21 cellular contexts compared by ENCODE assay signal in the genomic region with DNA sequence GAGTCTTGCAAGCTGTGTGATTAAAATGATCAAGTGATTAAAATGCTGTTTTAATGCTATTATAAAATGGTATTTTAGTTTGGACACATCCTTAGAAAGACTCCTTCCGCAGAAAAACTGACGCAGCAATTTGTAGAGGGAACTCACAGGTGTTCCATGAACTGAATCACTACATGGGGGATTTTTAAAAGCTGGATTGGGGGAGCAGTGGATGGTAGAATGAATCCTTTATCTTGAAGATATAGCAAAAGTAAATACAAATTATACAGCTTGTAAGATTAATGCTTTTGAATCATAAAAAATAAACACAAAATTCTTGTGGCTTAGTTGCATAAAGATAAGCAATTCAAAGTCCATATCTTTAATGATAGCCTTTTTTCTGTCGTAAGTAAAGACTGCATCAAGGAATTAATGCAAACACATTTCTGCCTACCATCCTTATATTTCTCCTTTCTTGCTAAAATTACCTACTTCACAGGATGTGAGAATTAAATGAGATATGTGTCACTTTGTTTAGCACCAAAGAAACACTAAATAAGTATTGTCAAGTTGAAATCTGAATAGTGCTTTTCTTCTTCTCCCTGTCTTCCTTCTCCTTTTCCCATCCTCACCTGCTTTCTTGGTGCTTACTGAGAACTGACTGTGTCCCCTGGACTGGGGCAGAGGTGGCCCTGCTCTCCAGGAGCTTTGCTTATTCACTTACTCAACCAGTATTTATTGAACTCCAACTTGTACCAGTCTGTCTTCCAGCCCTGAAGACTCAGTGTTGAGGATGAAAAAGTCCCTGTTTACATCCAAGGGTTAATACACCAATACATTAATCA.
DNase-seq lines count a peak whose midpoint lies in the region; ATAC-seq and TF ChIP-seq lines count a peak whose summit lies in the region.
"Had no signal": no experiment of that assay in that cellular context is flagged by ENCODE, and none has a peak within 500 bp of the region (broad histone marks: within the 10 kb centered on the region; RNA-seq: fewer than 3 reads in every experiment).

No MANE protein-coding gene starts in this region.

- TF ChIP-seq CTCF in NB4 (IDR thresholded peaks at IDR 0.05; ENCODE audit: low read depth, low read length) (no peak), smooth muscle cell (IDR thresholded peaks at IDR 0.05; ENCODE audit: borderline replicate concordance, insufficient read depth, poor library complexity, severe bottlenecking) (no peak)

- H3F3A ChIP-seq in smooth muscle cell (ENCODE audit: low read depth): peaks cover 11% of the 10 kb centered on the region

- H3K9me3 ChIP-seq in smooth muscle cell (replicated peaks; ENCODE audit: low read depth): no peaks in the 10 kb centered on the region
- H3K9me3 ChIP-seq: adrenal gland had no signal

- no peaks in the 10 kb centered on the region for H3K79me2 ChIP-seq in smooth muscle cell (ENCODE audit: low read depth)

- H4K20me1 ChIP-seq in smooth muscle cell (ENCODE audit: low read depth): no peaks in the 10 kb centered on the region

- H3K27me3 ChIP-seq in smooth muscle cell (ENCODE audit: low read depth): no peaks in the 10 kb centered on the region
- H3K27me3 ChIP-seq: adrenal gland had no signal

- H3K4me1 ChIP-seq in smooth muscle cell (ENCODE audit: low read depth): peaks cover 15% of the 10 kb centered on the region
- H3K4me1 ChIP-seq: adrenal gland had no signal

- H3K9ac ChIP-seq in smooth muscle cell (ENCODE audit: low read depth): no peak overlapping the region

- no peaks in the 10 kb centered on the region for H3K9me3 Mint-ChIP-seq in central memory CD8-positive, alpha-beta T cell
- H3K9me3 Mint-ChIP-seq: activated T-cell treated with anti-CD3 and anti-CD28 coated beads, Interleukin-2, amount 50 U/mL, for 24 hours; dendritic cell treated with granulocyte-macrophage colony-stimulating factor and Interleukin-4, amounts not matched to agents 40 ng/mL and 50 ng/mL, for 4 days; stimulated activated naive CD8-positive, alpha-beta T cell treated with anti-CD3 and anti-CD28 coated beads, Interleukin-15, Interleukin-2, amounts not matched to agents 100 ng/mL and 50 ng/mL, for 24 hours had no signal

- no peak for TF ChIP-seq POLR2A in NB4 (IDR thresholded peaks at IDR 0.05; ENCODE audit: extremely low read depth, insufficient read length)

- peak overlapping the region; percentile 61 for H3K4me2 ChIP-seq in smooth muscle cell

- no peak overlapping the region for H3K27ac Mint-ChIP-seq in central memory CD8-positive, alpha-beta T cell (ENCODE audit: low read depth)
- H3K27ac Mint-ChIP-seq: activated CD4-positive, alpha-beta T cell treated with anti-CD3 and anti-CD28 coated beads for 36 hours; activated T-cell treated with anti-CD3 and anti-CD28 coated beads, Interleukin-2, amount 50 U/mL, for 24 hours; stimulated activated naive CD8-positive, alpha-beta T cell treated with anti-CD3 and anti-CD28 coated beads, Interleukin-15, Interleukin-2, amounts not matched to agents 100 ng/mL and 50 ng/mL, for 24 hours; T-helper 17 cell had no signal

- WGBS in smooth muscle cell (ENCODE audit: low lambda C conversion rate): 40% methylated on average over 3 of the region's 3 CpGs

- H3K27ac ChIP-seq in smooth muscle cell (ENCODE audit: low read depth): peak overlapping the region; percentile 28
- H3K27ac ChIP-seq: 22Rv1, adrenal gland, RWPE1 had no signal

- DNase-seq in SIG-M5 treated with dmso at 0.1 percent for 504 hours (lab: John Stamatoyannopoulos, UW; ENCODE audit: unreplicated experiment) (peak; percentile 84), SIG-M5 (lab: John Stamatoyannopoulos, UW) (no peak), NB4 (ENCODE audit: low read depth) (no peak), smooth muscle cell (lab: John Stamatoyannopoulos, UW; ENCODE audit: unreplicated experiment) (no peak), left lobe of liver (ENCODE audit: low spot score) (no peak)
- no peak for DNase-seq in central memory CD8-positive, alpha-beta T cell (ENCODE audit: low spot score in 2 of 2)
- no peak for DNase-seq in activated CD8-positive, alpha-beta memory T cell treated with anti-CD3 and anti-CD28 coated beads for 24 hours
- DNase-seq: activated CD4-positive, alpha-beta T cell treated with anti-CD3 and anti-CD28 coated beads for 36 hours; activated T-cell treated with anti-CD3 and anti-CD28 coated beads, Interleukin-2, amount 50 U/mL, for 24 hours; NCI-H1930; NCI-H526 treated with DMSO at 0.1 percent for 48 hours; stimulated activated CD4-positive, alpha-beta T cell treated with anti-CD3 and anti-CD28 coated beads, Interleukin-12 subunit alpha, Interleukin-12 subunit beta, amount 100 ng/mL, for 4 hours; T-helper 17 cell had no signal

- no peaks in the 10 kb centered on the region for H3K36me3 ChIP-seq in smooth muscle cell (ENCODE audit: low read depth)
- H3K36me3 ChIP-seq: adrenal gland had no signal

- ATAC-seq in central memory CD8-positive, alpha-beta T cell (replicated peaks; ENCODE audit: extremely low read depth, poor library complexity, severe bottlenecking): no peak
- ATAC-seq in left lobe of liver (no peak), HG02884 (IDR thresholded peaks at IDR 0.05; ENCODE audit: unreplicated experiment) (no peak)
- ATAC-seq: activated CD4-positive, alpha-beta T cell treated with anti-CD3 and anti-CD28 coated beads for 36 hours; GM12878 had no signal

- no peak overlapping the region for H2AFZ ChIP-seq in smooth muscle cell (ENCODE audit: low read depth)

- H3K4me3 Mint-ChIP-seq in central memory CD8-positive, alpha-beta T cell: peak overlapping the region; percentile 63
- H3K4me3 Mint-ChIP-seq: activated CD4-positive, alpha-beta T cell treated with anti-CD3 and anti-CD28 coated beads for 36 hours; activated T-cell treated with anti-CD3 and anti-CD28 coated beads, Interleukin-2, amount 50 U/mL, for 24 hours had no signal

- H3K27me3 Mint-ChIP-seq in central memory CD8-positive, alpha-beta T cell: peaks cover 36% of the 10 kb centered on the region

- H3K4me3 ChIP-seq in NB4 (ENCODE audit: low read depth, low read length) (peak overlapping the region; percentile 10), smooth muscle cell (no peak overlapping the region)
- H3K4me3 ChIP-seq: adrenal gland, GM12878 had no signal

- H3K4me1 Mint-ChIP-seq in central memory CD8-positive, alpha-beta T cell: peaks cover 23% of the 10 kb centered on the region

- H3K36me3 Mint-ChIP-seq in central memory CD8-positive, alpha-beta T cell (ENCODE audit: insufficient read depth): no peaks in the 10 kb centered on the region
- H3K36me3 Mint-ChIP-seq: CD4-positive, alpha-beta memory T cell had no signal
